ENCODE assay signal across 26 cellular contexts in genomic region chr7:131524116-131524515, GRCh38.
"Had no signal": no experiment of that assay in that cellular context is flagged by ENCODE, and none has a peak within 500 bp of the region (broad histone marks: within the 10 kb centered on the region; RNA-seq: fewer than 3 reads in every experiment).

No MANE protein-coding gene starts in this region.

- DNase-seq: activated B cell treated with CpG ODN at 0.5 μM for 24 hours; activated CD4-positive, alpha-beta memory T cell treated with anti-CD3 and anti-CD28 coated beads for 36 hours; activated CD4-positive, alpha-beta T cell treated with anti-CD3 and anti-CD28 coated beads, Interleukin-2, amount 10 ng/mL, durations not matched to agents 7 days and 5 days; activated CD8-positive, alpha-beta memory T cell treated with anti-CD3 and anti-CD28 coated beads for 24 hours; activated naive CD4-positive, alpha-beta T cell treated with Interleukin-2 at 50 U/mL for 16 hours; activated naive CD8-positive, alpha-beta T cell treated with anti-CD3 and anti-CD28 coated beads, Interleukin-2, amount 50 U/mL, for 24 hours; activated T-cell treated with anti-CD3 and anti-CD28 coated beads, Interleukin-2, amount 50 U/mL, for 4 hours; amniotic stem cell; brain microvascular endothelial cell; Kasumi-1; NCI-H1048; NCI-H146; NCI-H187 treated with DMSO at 0.1 percent for 48 hours; NCI-H2081 treated with DMSO at 0.1 percent for 48 hours; NCI-H2171; NCI-H2227 treated with DMSO at 0.1 percent for 48 hours; NCI-H69; NK-92 treated with Interleukin-12 subunit alpha and Interleukin-12 subunit beta, amount 100 ng/mL, for 24 hours; Peyer's patch; SHP77 treated with DMSO at 0.1 percent for 48 hours had no signal

- H3K4me3 Mint-ChIP-seq: activated B cell treated with CpG ODN at 0.5 μM for 24 hours; activated CD4-positive, alpha-beta memory T cell treated with anti-CD3 and anti-CD28 coated beads for 36 hours; activated CD4-positive, alpha-beta T cell treated with anti-CD3 and anti-CD28 coated beads, Interleukin-2, amount 10 ng/mL, durations not matched to agents 7 days and 5 days; activated naive CD8-positive, alpha-beta T cell treated with anti-CD3 and anti-CD28 coated beads, Interleukin-2, amount 50 U/mL, for 24 hours; activated T-cell treated with anti-CD3 and anti-CD28 coated beads, Interleukin-2, amount 50 U/mL, for 4 hours; T-helper 1 cell treated with Interleukin-12 subunit alpha and Interleukin-12 subunit beta and Interleukin-4 antibody, amounts not matched to agents 30 μg/mL and 1 μg/mL, for 36 hours had no signal

- H3K4me1 ChIP-seq: ascending aorta had no signal

- H3K27me3 ChIP-seq: ascending aorta, brain microvascular endothelial cell, cardiac muscle cell, Peyer's patch had no signal

- H3K36me3 ChIP-seq: ascending aorta, brain microvascular endothelial cell, cardiac muscle cell, Peyer's patch had no signal

- H3K27me3 Mint-ChIP-seq: activated B cell treated with CpG ODN at 0.5 μM for 24 hours had no signal

- ATAC-seq: activated naive CD4-positive, alpha-beta T cell treated with anti-CD3 and anti-CD28 coated beads, Interleukin-2, amount 50 U/mL, for 72 hours; activated naive CD8-positive, alpha-beta T cell treated with anti-CD3 and anti-CD28 coated beads, Interleukin-2, amount 50 U/mL, for 24 hours; activated T-cell treated with anti-CD3 and anti-CD28 coated beads, Interleukin-2, amount 50 U/mL, for 4 hours; K562 had no signal

- H3K27ac ChIP-seq: ascending aorta, brain microvascular endothelial cell, cardiac muscle cell, Peyer's patch, RWPE1 had no signal

- H3K4me3 ChIP-seq: ascending aorta, cardiac muscle cell, K562, Peyer's patch had no signal

- H3K27ac Mint-ChIP-seq: activated B cell treated with CpG ODN at 0.5 μM for 24 hours; activated CD4-positive, alpha-beta memory T cell treated with anti-CD3 and anti-CD28 coated beads for 36 hours; activated CD4-positive, alpha-beta T cell treated with anti-CD3 and anti-CD28 coated beads, Interleukin-2, amount 10 ng/mL, durations not matched to agents 7 days and 5 days; activated naive CD4-positive, alpha-beta T cell treated with anti-CD3 and anti-CD28 coated beads, Interleukin-2, amount 50 U/mL, for 72 hours; activated naive CD8-positive, alpha-beta T cell treated with anti-CD3 and anti-CD28 coated beads, Interleukin-2, amount 50 U/mL, for 24 hours; T-helper 1 cell treated with Interleukin-12 subunit alpha and Interleukin-12 subunit beta and Interleukin-4 antibody, amounts not matched to agents 30 μg/mL and 1 μg/mL, for 36 hours had no signal

- H3K9me3 Mint-ChIP-seq: activated B cell treated with CpG ODN at 0.5 μM for 24 hours; activated CD4-positive, alpha-beta memory T cell treated with anti-CD3 and anti-CD28 coated beads for 36 hours; activated naive CD4-positive, alpha-beta T cell treated with anti-CD3 and anti-CD28 coated beads, Interleukin-2, amount 50 U/mL, for 72 hours; activated naive CD8-positive, alpha-beta T cell treated with anti-CD3 and anti-CD28 coated beads, Interleukin-2, amount 50 U/mL, for 24 hours; activated T-cell treated with anti-CD3 and anti-CD28 coated beads, Interleukin-2, amount 50 U/mL, for 4 hours; T-helper 1 cell treated with Interleukin-12 subunit alpha and Interleukin-12 subunit beta and Interleukin-4 antibody, amounts not matched to agents 30 μg/mL and 1 μg/mL, for 36 hours had no signal

- H3K36me3 Mint-ChIP-seq: activated CD4-positive, alpha-beta memory T cell treated with anti-CD3 and anti-CD28 coated beads for 36 hours; activated naive CD4-positive, alpha-beta T cell treated with anti-CD3 and anti-CD28 coated beads, Interleukin-2, amount 50 U/mL, for 72 hours had no signal

- H3K9me3 ChIP-seq: ascending aorta, Peyer's patch had no signal
